In the genomic region with DNA sequence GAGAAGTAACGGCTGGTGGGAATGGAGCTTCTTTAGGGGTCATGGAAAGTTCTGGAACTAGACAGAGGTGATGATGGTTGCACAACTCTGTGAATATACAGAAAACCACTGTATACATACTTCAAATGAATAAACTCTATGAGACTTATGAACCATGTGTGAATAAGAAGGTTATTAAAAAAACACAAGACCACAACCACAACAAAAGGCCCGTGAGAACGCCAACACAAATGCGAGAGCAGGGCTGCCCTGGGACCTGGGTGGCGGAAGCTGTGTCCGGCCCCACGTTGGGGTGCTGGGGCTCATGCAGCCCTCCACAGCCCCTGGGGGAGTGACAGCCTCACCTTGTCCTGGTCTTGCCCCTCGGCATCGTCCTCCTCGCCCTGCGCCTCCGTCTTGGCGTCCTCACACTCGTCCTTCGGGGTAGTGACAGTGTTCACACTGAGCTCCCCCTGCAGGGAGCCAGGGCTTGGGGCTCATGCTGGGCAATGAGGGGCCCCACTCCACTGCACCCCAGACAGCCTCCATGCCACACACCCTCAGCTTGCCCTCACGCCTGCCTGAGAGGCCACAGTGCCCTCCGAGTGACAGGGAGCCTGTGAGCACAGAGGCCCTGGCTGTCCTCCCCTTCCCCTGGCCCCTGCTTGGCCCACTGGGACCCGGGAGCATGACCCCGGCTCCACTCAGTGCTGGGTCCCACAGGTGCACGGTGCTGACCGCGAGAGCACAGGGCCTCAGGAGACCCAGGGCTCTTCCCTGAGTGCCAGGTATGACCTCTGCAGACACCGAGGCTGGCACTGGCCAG, we compare ENCODE assay signal across 20 cellular contexts. TPM values are rescaled to one million over a fixed set of nuclear protein-coding genes. Genes with fewer than 3 reads are reported as not detected.
DNase-seq lines count a peak whose midpoint lies in the region; ATAC-seq lines count a peak whose summit lies in the region.
"Had no signal": no experiment of that assay in that cellular context is flagged by ENCODE, and none has a peak within 500 bp of the region (broad histone marks: within the 10 kb centered on the region; RNA-seq: fewer than 3 reads in every experiment).

No MANE protein-coding gene starts in this region.

- peak overlapping the region; percentile 39 to 95 (median 72) for H3K27ac Mint-ChIP-seq in CD8-positive, alpha-beta memory T cell
- peak overlapping the region; percentile 71 to 89 for H3K27ac Mint-ChIP-seq in effector memory CD8-positive, alpha-beta T cell
- H3K27ac Mint-ChIP-seq: activated naive CD8-positive, alpha-beta T cell had no signal

- H3K9me3 ChIP-seq in CD8-positive, alpha-beta memory T cell (ENCODE audit: low read length), result no peaks in the 10 kb centered on the region
- H3K9me3 ChIP-seq: A549, ovary, testis had no signal

- peaks cover 12 to 17% (median 15%) of the 10 kb centered on the region in 3 donors for H3K4me1 Mint-ChIP-seq in CD8-positive, alpha-beta memory T cell
- peaks cover 13 to 15% of the 10 kb centered on the region in 2 donors for H3K4me1 Mint-ChIP-seq in effector memory CD8-positive, alpha-beta T cell (ENCODE audit: low read depth in 2 of 2)
- H3K4me1 Mint-ChIP-seq: brain had no signal

- peaks cover 0 to 2% of the 10 kb centered on the region in 2 donors for H3K27me3 Mint-ChIP-seq in CD8-positive, alpha-beta memory T cell
- H3K27me3 Mint-ChIP-seq in effector memory CD8-positive, alpha-beta T cell, result no peaks in the 10 kb centered on the region
- H3K27me3 Mint-ChIP-seq: activated naive CD8-positive, alpha-beta T cell; brain had no signal

- POLR2A ChIA-PET in CD8-positive, alpha-beta memory T cell (lab: Charles Lee), result interaction anchor here (0.6 to 1.3 kb wide), 2 partner anchors 18 to 27 kb away, joined by 3 to 7 read pairs; no protein-coding TSS in a partner anchor

- ATAC-seq in effector memory CD8-positive, alpha-beta T cell (replicated peaks), result peak; percentile 76
- ATAC-seq in HG02798 (IDR thresholded peaks at IDR 0.05; ENCODE audit: poor library complexity, unreplicated experiment), result no peak
- ATAC-seq: A549, right cardiac atrium had no signal

- H3K4me1 ChIP-seq in CD8-positive, alpha-beta memory T cell (ENCODE audit: insufficient read depth, low read length), result no peaks in the 10 kb centered on the region
- H3K4me1 ChIP-seq: A549, testis had no signal

- H3K36me3 ChIP-seq in CD8-positive, alpha-beta memory T cell (ENCODE audit: insufficient read depth, low read length), result peaks cover 35% of the 10 kb centered on the region
- H3K36me3 ChIP-seq: ovary had no signal

- no peak overlapping the region for H3K27ac ChIP-seq in CD8-positive, alpha-beta memory T cell (ENCODE audit: low read depth, low read length)
- H3K27ac ChIP-seq in caudate nucleus (ENCODE audit: low read depth, low read length), result no peak overlapping the region
- H3K27ac ChIP-seq: A549, ovary, testis had no signal

- no peaks in the 10 kb centered on the region for H3K9me3 Mint-ChIP-seq in CD8-positive, alpha-beta memory T cell
- no peaks in the 10 kb centered on the region for H3K9me3 Mint-ChIP-seq in effector memory CD8-positive, alpha-beta T cell
- H3K9me3 Mint-ChIP-seq: brain had no signal

- DNase-seq in activated gamma-delta T cell treated with Interleukin-2 at 50 U/mL for 16 hours (peak; percentile 38), activated gamma-delta T cell (lab: John Stamatoyannopoulos, UW) (no peak), caudate nucleus (lab: John Stamatoyannopoulos, UW) (no peak)
- DNase-seq in CD8-positive, alpha-beta memory T cell, result peak in 1 of 5 donors; percentile 55
- peak in 1 of 3 experiments; percentile 33 for DNase-seq in effector memory CD8-positive, alpha-beta T cell
- DNase-seq: activated CD4-positive, alpha-beta T cell treated with anti-CD3 and anti-CD28 coated beads for 1 hour; activated CD8-positive, alpha-beta memory T cell treated with anti-CD3 and anti-CD28 coated beads, Interleukin-2, amount 50 U/mL, for 4 hours; GDM1; mammary epithelial cell; NCI-H2107; NCI-H510A treated with DMSO at 0.1 percent for 48 hours; ovary; RPMI8226; SW 1271; testis had no signal

- no peak overlapping the region for H3K4me3 ChIP-seq in CD8-positive, alpha-beta memory T cell (ENCODE audit: low read length)
- H3K4me3 ChIP-seq: A549, ovary, testis had no signal

- peak overlapping the region in 5 of 7 donors; percentile 5 to 44 (median 23) for H3K4me3 Mint-ChIP-seq in CD8-positive, alpha-beta memory T cell
- H3K4me3 Mint-ChIP-seq in effector memory CD8-positive, alpha-beta T cell, result peak overlapping the region in 1 of 2 donors; percentile 27
- H3K4me3 Mint-ChIP-seq: activated naive CD8-positive, alpha-beta T cell; brain had no signal

- peaks cover 0 to 86% (median 12%) of the 10 kb centered on the region in 3 donors for H3K36me3 Mint-ChIP-seq in CD8-positive, alpha-beta memory T cell
- H3K36me3 Mint-ChIP-seq in effector memory CD8-positive, alpha-beta T cell (ENCODE audit: insufficient read depth), result peaks cover 62% of the 10 kb centered on the region
- H3K36me3 Mint-ChIP-seq: activated naive CD8-positive, alpha-beta T cell had no signal

- H3K27me3 ChIP-seq in CD8-positive, alpha-beta memory T cell (ENCODE audit: insufficient read depth, low read length, poor library complexity, severe bottlenecking), result no peaks in the 10 kb centered on the region
- H3K27me3 ChIP-seq: ovary, testis had no signal

- CTCF ChIA-PET in CD8-positive, alpha-beta memory T cell (lab: Charles Lee), result interaction anchor here (1.0 kb wide), 1 partner anchor 11 kb away, joined by 3 read pairs; no protein-coding TSS in a partner anchor

RNA-seq across cellular contexts. Expression of a gene that starts 16.0 kb away (rescaled TPM):
- total RNA-seq in CD8-positive, alpha-beta memory T cell, result 1 to 10 TPM; 8.9 to 9.7 TPM
- polyA plus RNA-seq in CD8-positive, alpha-beta memory T cell, result 0.58 TPM

RNA-seq across cellular contexts. Expression of a gene that starts 16.6 kb away (rescaled TPM):
- total RNA-seq in CD8-positive, alpha-beta memory T cell, result 100 to 1,000 TPM; 171 to 188 TPM
- polyA plus RNA-seq in CD8-positive, alpha-beta memory T cell, result 106 TPM

RNA-seq across cellular contexts. Expression of a gene that starts 38.6 kb away (rescaled TPM):
- 10 to 100 TPM; 96.5 to 99.2 TPM for total RNA-seq in CD8-positive, alpha-beta memory T cell
- 44.2 TPM for polyA plus RNA-seq in CD8-positive, alpha-beta memory T cell

RNA-seq across cellular contexts. Expression of a gene that starts 51.0 kb away (rescaled TPM):
- 10 to 100 TPM; 82.0 to 84.9 TPM for total RNA-seq in CD8-positive, alpha-beta memory T cell
- 1.2 TPM for polyA plus RNA-seq in CD8-positive, alpha-beta memory T cell
